In the genomic region with DNA sequence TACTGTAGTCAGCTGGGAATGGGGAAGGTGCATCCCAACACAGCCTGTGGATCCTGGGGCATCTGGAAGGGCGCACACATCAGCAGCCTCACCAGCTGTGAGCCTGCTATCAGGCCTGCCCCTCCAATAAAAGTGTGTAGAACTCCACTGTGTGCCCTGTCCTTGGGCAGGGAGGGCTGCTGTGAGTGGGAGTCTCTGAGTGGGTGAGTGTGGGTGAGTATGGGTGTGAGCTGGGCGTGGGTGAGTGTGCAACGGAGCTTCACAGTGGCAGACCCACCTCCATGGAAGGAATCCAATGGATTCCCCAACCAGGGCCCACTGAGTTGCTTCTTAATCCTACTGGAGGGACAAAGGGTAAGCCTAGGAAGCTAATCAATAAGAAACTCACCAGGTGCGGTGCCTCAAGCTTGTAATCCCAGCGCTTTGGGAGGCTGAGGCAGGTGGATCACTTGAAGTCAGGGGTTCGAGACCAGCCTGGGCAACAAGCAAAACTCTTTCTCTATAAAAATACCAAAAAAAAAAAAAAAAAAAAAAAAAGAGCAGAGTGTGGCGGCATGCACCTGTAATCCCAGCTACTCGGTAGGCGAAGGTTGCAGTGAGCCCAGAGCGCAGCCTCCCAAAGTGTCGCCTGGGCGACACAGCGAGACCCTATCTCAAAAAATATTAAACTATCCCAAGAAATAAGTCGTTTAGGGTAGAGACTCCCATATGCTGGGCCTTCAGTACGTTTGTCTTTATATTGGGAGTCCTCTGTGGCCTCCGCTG, we compare ENCODE assay signal across 8 cellular contexts. TPM values are rescaled to one million over a fixed set of nuclear protein-coding genes. Genes with fewer than 3 reads are reported as not detected.
DNase-seq lines count a peak whose midpoint lies in the region; ATAC-seq and TF ChIP-seq lines count a peak whose summit lies in the region.

No MANE protein-coding gene starts in this region.

- peaks cover 12% of the 10 kb centered on the region for H3K79me2 ChIP-seq in OCI-LY7 (ENCODE audit: insufficient read depth, low read depth, low read length)

- no peak for DNase-seq in CD8-positive, alpha-beta T cell
- DNase-seq in OCI-LY7 (ENCODE audit: low spot score), result no peak
- DNase-seq in endothelial cell (ENCODE audit: low spot score), result no peak
- no peak for DNase-seq in osteocyte (ENCODE audit: extremely low spot score, unreplicated experiment)
- DNase-seq in activated CD4-positive, CD25-positive, alpha-beta regulatory T cell (lab: John Stamatoyannopoulos, UW), result no peak

- no peak for ATAC-seq in CD8-positive, alpha-beta T cell
- no peak for ATAC-seq in GM18511 (IDR thresholded peaks at IDR 0.05; ENCODE audit: unreplicated experiment)
- ATAC-seq in HG02610 (IDR thresholded peaks at IDR 0.05; ENCODE audit: unreplicated experiment), result no peak
- no peak for ATAC-seq in GM21576 (IDR thresholded peaks at IDR 0.05; ENCODE audit: unreplicated experiment)

- H3K4me2 ChIP-seq in OCI-LY7 (ENCODE audit: low read length), result peak overlapping the region; percentile 99

- no peak for TF ChIP-seq CTCF in CD8-positive, alpha-beta T cell (IDR thresholded peaks at IDR 0.05)
- TF ChIP-seq CTCF in OCI-LY7 (conservative IDR thresholded peaks at IDR 0.05; ENCODE audit: low read length) (no peak), endothelial cell (IDR thresholded peaks at IDR 0.05; ENCODE audit: unreplicated experiment) (no peak), osteocyte (IDR thresholded peaks at IDR 0.05) (no peak)

- H2AFZ ChIP-seq in OCI-LY7 (ENCODE audit: low read length), result no peak overlapping the region; the same call in 1 of the 2 replicates

- H3K9me2 ChIP-seq in OCI-LY7 (ENCODE audit: insufficient read depth, low read length), result no peaks in the 10 kb centered on the region

- peak overlapping the region; percentile 90 for H3K27ac ChIP-seq in CD8-positive, alpha-beta T cell (ENCODE audit: low read depth, low read length)
- H3K27ac ChIP-seq in OCI-LY7 (ENCODE audit: low read depth, low read length, poor library complexity, severe bottlenecking), result peak overlapping the region; percentile 89

- no peaks in the 10 kb centered on the region for H4K20me1 ChIP-seq in OCI-LY7 (ENCODE audit: insufficient read depth, low read length)

- H3K4me3 ChIP-seq in CD8-positive, alpha-beta T cell (ENCODE audit: low read depth, low read length), result peak overlapping the region; percentile 87
- peak overlapping the region; percentile 71 for H3K4me3 ChIP-seq in OCI-LY7 (ENCODE audit: low read depth, low read length, poor library complexity, severe bottlenecking)

- intact Hi-C loops in CD8-positive, alpha-beta T cell (cut with DNase I, micrococcal nuclease), result loop anchor here (1.0 to 2.0 kb wide), 5 partner anchors 19 to 689 kb away; a partner anchor contains a TSS
- intact Hi-C loops in OCI-LY7 (cut with micrococcal nuclease; ENCODE audit: unreplicated experiment), result loop anchor here (1.0 to 2.0 kb wide), 2 partner anchors 19 to 41 kb away; a partner anchor contains a TSS

- no peaks in the 10 kb centered on the region for H3K36me3 ChIP-seq in CD8-positive, alpha-beta T cell (ENCODE audit: insufficient read depth, low read length)
- H3K36me3 ChIP-seq in OCI-LY7 (ENCODE audit: insufficient read depth, low read length), result peaks cover 63% of the 10 kb centered on the region

- peaks cover 10% of the 10 kb centered on the region for H3K4me1 Mint-ChIP-seq in CD8-positive, alpha-beta T cell (ENCODE audit: low read depth)
- H3K4me1 Mint-ChIP-seq in endothelial cell (ENCODE audit: unreplicated experiment), result peaks cover 2% of the 10 kb centered on the region
- H3K4me1 Mint-ChIP-seq in osteocyte (ENCODE audit: unreplicated experiment), result peaks cover 23% of the 10 kb centered on the region

- H3K27me3 Mint-ChIP-seq in CD8-positive, alpha-beta T cell (ENCODE audit: low read depth), result no peaks in the 10 kb centered on the region
- H3K27me3 Mint-ChIP-seq in endothelial cell (ENCODE audit: unreplicated experiment), result peaks cover 12% of the 10 kb centered on the region
- H3K27me3 Mint-ChIP-seq in osteocyte (ENCODE audit: unreplicated experiment), result no peaks in the 10 kb centered on the region

- POLR2A ChIA-PET in CD8-positive, alpha-beta T cell (lab: Charles Lee), result interaction anchor here (0.8 to 2.3 kb wide), 9 partner anchors 10 to 79 kb away, joined by 3 to 19 read pairs (median 4); a partner anchor contains a TSS
- POLR2A ChIA-PET in OCI-LY7 (lab: Charles Lee), result interaction anchor here (1.2 to 6.1 kb wide), 5 partner anchors 11 to 68 kb away, joined by 3 to 58 read pairs (median 5); a partner anchor contains a TSS

- BruUV-seq in OCI-LY7 (replicated peaks; lab: Mats Ljungman, UMichigan), result no TSS peak

- H3K9me3 ChIP-seq in CD8-positive, alpha-beta T cell (ENCODE audit: low read length), result no peaks in the 10 kb centered on the region
- no peaks in the 10 kb centered on the region for H3K9me3 ChIP-seq in OCI-LY7 (ENCODE audit: low read length)

- no peaks in the 10 kb centered on the region for H3K27me3 ChIP-seq in CD8-positive, alpha-beta T cell (ENCODE audit: insufficient read depth, low read length)

- peaks cover 43% of the 10 kb centered on the region for H3K36me3 Mint-ChIP-seq in CD8-positive, alpha-beta T cell
- H3K36me3 Mint-ChIP-seq in endothelial cell (ENCODE audit: low read depth, unreplicated experiment) (peaks cover 20% of the 10 kb centered on the region), osteocyte (ENCODE audit: unreplicated experiment) (peaks cover 18% of the 10 kb centered on the region)

- H3K9me3 Mint-ChIP-seq in CD8-positive, alpha-beta T cell, result no peaks in the 10 kb centered on the region
- no peaks in the 10 kb centered on the region for H3K9me3 Mint-ChIP-seq in endothelial cell (ENCODE audit: unreplicated experiment)
- no peaks in the 10 kb centered on the region for H3K9me3 Mint-ChIP-seq in osteocyte (ENCODE audit: unreplicated experiment)

- peak overlapping the region; percentile 92 for H3K27ac Mint-ChIP-seq in CD8-positive, alpha-beta T cell
- peak overlapping the region; percentile 48 for H3K27ac Mint-ChIP-seq in endothelial cell (ENCODE audit: unreplicated experiment)
- H3K27ac Mint-ChIP-seq in osteocyte (ENCODE audit: unreplicated experiment), result peak overlapping the region; percentile 91

- H3K4me3 Mint-ChIP-seq in CD8-positive, alpha-beta T cell, result peak overlapping the region; percentile 87
- peak overlapping the region; percentile 83 for H3K4me3 Mint-ChIP-seq in endothelial cell (ENCODE audit: unreplicated experiment)
- H3K4me3 Mint-ChIP-seq in osteocyte (ENCODE audit: unreplicated experiment), result peak overlapping the region; percentile 85

- CTCF ChIA-PET in CD8-positive, alpha-beta T cell (lab: Charles Lee), result interaction anchor here (0.5 to 12.8 kb wide), 6 partner anchors 9 to 96 kb away, joined by 3 to 160 read pairs (median 6); a partner anchor contains a TSS
- CTCF ChIA-PET in OCI-LY7 (lab: Charles Lee; ENCODE audit: unreplicated experiment), result interaction anchor here (0.6 to 3.9 kb wide), 3 partner anchors 17 to 80 kb away, joined by 3 to 41 read pairs (median 3); a partner anchor contains a TSS

- H3K4me1 ChIP-seq in CD8-positive, alpha-beta T cell (ENCODE audit: insufficient read depth, low read length), result peaks cover 16% of the 10 kb centered on the region
- H3K4me1 ChIP-seq in OCI-LY7 (ENCODE audit: insufficient read depth, low read length, poor library complexity, severe bottlenecking), result peaks cover 18% of the 10 kb centered on the region

RNA-seq across cellular contexts. Expression of a gene that starts 0.6 kb away (rescaled TPM):
- total RNA-seq in CD8-positive, alpha-beta T cell, result 1 to 10 TPM; 3.9 to 4.1 TPM
- 74.8 and 77.7 TPM in 2 replicates for total RNA-seq in OCI-LY7 (2014; rRNA removed; shearing (Covaris generic))
- total RNA-seq in OCI-LY7 (2022) (84.5 and 96.9 TPM in 2 replicates), endothelial cell (ENCODE audit: unreplicated experiment) (5.2 TPM), osteocyte (12.0 and 12.8 TPM in 2 replicates)

RNA-seq across cellular contexts. Expression of a gene that starts 19.0 kb away (rescaled TPM):
- 10 to 100 TPM; 18.2 to 21.0 TPM for total RNA-seq in CD8-positive, alpha-beta T cell
- 38.3 and 46.1 TPM in 2 replicates for total RNA-seq in OCI-LY7 (2014; rRNA removed; shearing (Covaris generic))
- total RNA-seq in OCI-LY7 (2022), result 62.3 and 68.0 TPM in 2 replicates
- 102 TPM for total RNA-seq in endothelial cell (ENCODE audit: unreplicated experiment)
- 83.0 and 83.5 TPM in 2 replicates for total RNA-seq in osteocyte

RNA-seq across cellular contexts. Expression of a gene that starts 21.8 kb away (rescaled TPM):
- total RNA-seq in CD8-positive, alpha-beta T cell, result 1 to 10 TPM; 5.1 to 6.0 TPM
- total RNA-seq in OCI-LY7 (2014; rRNA removed; shearing (Covaris generic)), result 31.8 and 35.8 TPM in 2 replicates
- total RNA-seq in OCI-LY7 (2022), result 38.6 and 39.7 TPM in 2 replicates
- 14.5 TPM for total RNA-seq in endothelial cell (ENCODE audit: unreplicated experiment)
- 9.5 and 11.4 TPM in 2 replicates for total RNA-seq in osteocyte

RNA-seq across cellular contexts. Expression of a gene that starts 40.2 kb away (rescaled TPM):
- total RNA-seq in CD8-positive, alpha-beta T cell, result 10 to 100 TPM; 24.6 to 31.3 TPM
- 224 and 402 TPM in 2 replicates for total RNA-seq in OCI-LY7 (2014; rRNA removed; shearing (Covaris generic))
- total RNA-seq in OCI-LY7 (2022), result 149 and 150 TPM in 2 replicates
- total RNA-seq in endothelial cell (ENCODE audit: unreplicated experiment), result 19.5 TPM
- total RNA-seq in osteocyte, result 33.9 and 46.4 TPM in 2 replicates

RNA-seq across cellular contexts. Expression of a gene that starts 51.0 kb away (rescaled TPM):
- 100 to 1,000 TPM; 162 to 172 TPM for total RNA-seq in CD8-positive, alpha-beta T cell
- total RNA-seq in OCI-LY7 (2014; rRNA removed; shearing (Covaris generic)), result 6.6 and 12.2 TPM in 2 replicates
- total RNA-seq in OCI-LY7 (2022) (11.6 and 17.4 TPM in 2 replicates), endothelial cell (ENCODE audit: unreplicated experiment) (72.2 TPM), osteocyte (65.2 and 70.0 TPM in 2 replicates)
